In genomic region chr15:58212909-58213526, GRCh38 we compare ENCODE assay signal across 8 cellular contexts.
A peak's percentile ranks its signal among the peaks of the same experiment; 100 is the strongest.
DNase-seq lines count a peak whose midpoint lies in the region; ATAC-seq and TF ChIP-seq lines count a peak whose summit lies in the region.

No MANE protein-coding gene starts in this region.

- H3K4me2 ChIP-seq in neural progenitor cell, result no peak overlapping the region

- peaks cover 3% of the 10 kb centered on the region for H3K4me1 Mint-ChIP-seq in neural progenitor cell

- H3K27me3 ChIP-seq in dorsolateral prefrontal cortex (no peaks in the 10 kb centered on the region), neural progenitor cell (no peaks in the 10 kb centered on the region)

- no peak for ATAC-seq in GM18868 (IDR thresholded peaks at IDR 0.05; ENCODE audit: unreplicated experiment)
- ATAC-seq in HG03442 (IDR thresholded peaks at IDR 0.05; ENCODE audit: unreplicated experiment), result no peak
- no peak for ATAC-seq in activated CD4-positive, CD25-positive, alpha-beta regulatory T cell treated with anti-CD3 and anti-CD28 coated beads, Interleukin-2, amount 50 U/mL, for 24 hours

- peak in 55 of 56 donors; percentile 34 to 74 (median 58) for TF ChIP-seq CTCF in dorsolateral prefrontal cortex (IDR thresholded peaks at IDR 0.05 in 54 of 56, conservative IDR thresholded peaks at IDR 0.05 in 2 of 56; ENCODE audit: low read depth in 1 of 56, partially characterized antibody in 56 of 56)
- peak; percentile 65 for TF ChIP-seq CTCF in neural progenitor cell (IDR thresholded peaks at IDR 0.05)

- no peaks in the 10 kb centered on the region for H4K20me1 ChIP-seq in neural progenitor cell (ENCODE audit: low read depth)

- no peaks in the 10 kb centered on the region for H3F3A ChIP-seq in neural progenitor cell (ENCODE audit: low read depth)

- no peaks in the 10 kb centered on the region for H3K36me3 ChIP-seq in neural progenitor cell

- H3K4me1 ChIP-seq in neural progenitor cell, result peaks cover 7% of the 10 kb centered on the region

- no peaks in the 10 kb centered on the region for H3K9me3 ChIP-seq in neural progenitor cell (ENCODE audit: low read depth)

- H3K27ac ChIP-seq in dorsolateral prefrontal cortex (peak overlapping the region in 24 of 59 donors; percentile 1 to 73 (median 26)), neural progenitor cell (no peak overlapping the region)

- no peak overlapping the region for H3K9ac ChIP-seq in neural progenitor cell

- H3K27ac Mint-ChIP-seq in neural progenitor cell, result no peak overlapping the region

- H2AFZ ChIP-seq in neural progenitor cell (replicated peaks), result peak overlapping the region; percentile 90

- no peaks in the 10 kb centered on the region for H3K79me2 ChIP-seq in neural progenitor cell (ENCODE audit: low read depth)

- H3K27me3 Mint-ChIP-seq in neural progenitor cell (ENCODE audit: insufficient read depth, low read depth), result peaks cover under 1% of the 10 kb centered on the region

- no peak overlapping the region for H3K4me3 Mint-ChIP-seq in neural progenitor cell

- H3K9me3 Mint-ChIP-seq in neural progenitor cell, result no peaks in the 10 kb centered on the region

- intact Hi-C loops in dorsolateral prefrontal cortex (cut with DNase I), result no loop called here

- no peaks in the 10 kb centered on the region for H3K36me3 Mint-ChIP-seq in neural progenitor cell

- DNase-seq in NCI-H748 (lab: John Stamatoyannopoulos, UW; ENCODE audit: unreplicated experiment), result peak; percentile 32
- DNase-seq in NCI-H748 treated with DMSO at 0.1 percent for 48 hours (lab: John Stamatoyannopoulos, UW), result no peak
- peak; percentile 72 to 81 for DNase-seq in NCI-H524 (lab: John Stamatoyannopoulos, UW)
- no peak for DNase-seq in dorsolateral prefrontal cortex
- peak; percentile 62 for DNase-seq in neural progenitor cell (ENCODE audit: low spot score)

- H3K4me3 ChIP-seq in dorsolateral prefrontal cortex, result no peak overlapping the region
- H3K4me3 ChIP-seq in neural progenitor cell, result no peak overlapping the region

Comparison
In these comparisons a context has a peak if more than half of its experiments do, and no peak if none do; other contexts are left out.
1. DNase-seq: peak in NCI-H748 (single experiment), NCI-H524 (2 of 2) and neural progenitor cell (single experiment); none in NCI-H748 treated with DMSO at 0.1 percent for 48 hours (single experiment) and dorsolateral prefrontal cortex (0 of 10).